ENCODE assay signal across 30 cellular contexts in genomic region chr14:104098272-104099095, GRCh38. TPM values are rescaled to one million over a fixed set of nuclear protein-coding genes. Genes with fewer than 3 reads are reported as not detected.
"Had no signal": no experiment of that assay in that cellular context is flagged by ENCODE, and none has a peak within 500 bp of the region (broad histone marks: within the 10 kb centered on the region; RNA-seq: fewer than 3 reads in every experiment).

No MANE protein-coding gene starts in this region.

- H3K4me3 ChIP-seq: esophagus squamous epithelium, hepatocyte, lung, pancreas, right lobe of liver, thoracic aorta, vagina had no signal

- H3K36me3 ChIP-seq: esophagus squamous epithelium, pancreas, thoracic aorta, vagina had no signal

- H3K4me2 ChIP-seq: hepatocyte had no signal

- H2AFZ ChIP-seq: hepatocyte had no signal

- ATAC-seq: left colon; pancreas; right lobe of liver; stimulated activated naive CD8-positive, alpha-beta T cell treated with anti-CD3 and anti-CD28 coated beads, Interleukin-15, Interleukin-2, amounts not matched to agents 100 U/mL and 50 U/mL, for 24 hours had no signal

- H3K27me3 ChIP-seq: hepatocyte, right lobe of liver, vagina had no signal

- H3K27ac ChIP-seq: epithelial cell of prostate, hepatocyte, pancreas, right lobe of liver, thoracic aorta, vagina had no signal

- H3K79me2 ChIP-seq: hepatocyte had no signal

- H3K4me1 ChIP-seq: pancreas, right lobe of liver had no signal

- DNase-seq: activated CD4-positive, alpha-beta memory T cell treated with anti-CD3 and anti-CD28 coated beads for 36 hours; activated CD4-positive, alpha-beta T cell treated with anti-CD3 and anti-CD28 coated beads, Interleukin-2, amount 10 ng/mL, durations not matched to agents 24 days and 14 days; activated CD4-positive, CD25-positive, alpha-beta regulatory T cell treated with anti-CD3 and anti-CD28 coated beads, Interleukin-2, amount 50 U/mL, for 72 hours; activated CD8-positive, alpha-beta memory T cell treated with anti-CD3 and anti-CD28 coated beads, Interleukin-2, amount 50 U/mL, for 4 hours; activated gamma-delta T cell; activated naive CD4-positive, alpha-beta T cell treated with anti-CD3 and anti-CD28 coated beads, Interleukin-2, amount 50 U/mL, for 16 hours; activated T-cell treated with anti-CD3 and anti-CD28 coated beads, Interleukin-2, amount 50 U/mL, for 1 hour; amniotic stem cell; effector CD4-positive, alpha-beta T cell; esophagus squamous epithelium; foreskin melanocyte; islet precursor cell; mesendoderm; nephron progenitor cell; stimulated activated CD4-positive, alpha-beta T cell treated with anti-CD3 and anti-CD28 coated beads, Interleukin-12 subunit alpha, Interleukin-12 subunit beta, amount 100 ng/mL, for 4 hours; stimulated activated CD4-positive, alpha-beta T cell treated with anti-CD3 and anti-CD28 coated beads, Interleukin-4, amount 100 ng/mL, for 1 hour; stimulated activated naive CD8-positive, alpha-beta T cell treated with anti-CD3 and anti-CD28 coated beads, Interleukin-15, Interleukin-2, amounts not matched to agents 100 U/mL and 50 U/mL, for 24 hours; T-helper 2 cell had no signal

- H3K9me3 ChIP-seq: esophagus squamous epithelium, pancreas, right lobe of liver, thoracic aorta, vagina had no signal

RNA-seq across cellular contexts. Expression of gene ASPG, which starts 13.0 kb away (rescaled TPM):
- total RNA-seq: activated CD4-positive, alpha-beta memory T cell treated with anti-CD3 and anti-CD28 coated beads for 36 hours; activated CD4-positive, alpha-beta T cell treated with anti-CD3 and anti-CD28 coated beads, Interleukin-2, amount 10 ng/mL, durations not matched to agents 24 days and 14 days; activated CD8-positive, alpha-beta memory T cell treated with anti-CD3 and anti-CD28 coated beads for 36 hours; glomerular endothelial cell; myocyte had no signal

RNA-seq across cellular contexts. Expression of gene KIF26A, which starts 39.9 kb away (rescaled TPM):
- total RNA-seq: mononuclear cell, myocyte had no signal
